ENCODE assay signal across 23 cellular contexts in genomic region chr13:77511552-77511951, GRCh38. TPM values are rescaled to one million over a fixed set of nuclear protein-coding genes. Genes with fewer than 3 reads are reported as not detected.
DNase-seq lines count a peak whose midpoint lies in the region; ATAC-seq and TF ChIP-seq lines count a peak whose summit lies in the region.
"Had no signal": no experiment of that assay in that cellular context is flagged by ENCODE, and none has a peak within 500 bp of the region (broad histone marks: within the 10 kb centered on the region; RNA-seq: fewer than 3 reads in every experiment).

No MANE protein-coding gene starts in this region.

- H3K9me3 Mint-ChIP-seq in activated T-cell treated with anti-CD3 and anti-CD28 coated beads, Interleukin-2, amount 50 U/mL, for 72 hours = no peaks in the 10 kb centered on the region
- H3K9me3 Mint-ChIP-seq: activated CD4-positive, alpha-beta memory T cell treated with anti-CD3 and anti-CD28 coated beads, Interleukin-2, amount 10 ng/mL, durations not matched to agents 7 days and 5 days; IgD-negative memory B cell had no signal

- no peak overlapping the region for H3K4me3 Mint-ChIP-seq in activated T-cell treated with anti-CD3 and anti-CD28 coated beads, Interleukin-2, amount 50 U/mL, for 72 hours
- H3K4me3 Mint-ChIP-seq: activated CD4-positive, alpha-beta memory T cell treated with anti-CD3 and anti-CD28 coated beads, Interleukin-2, amount 10 ng/mL, durations not matched to agents 7 days and 5 days; activated naive CD8-positive, alpha-beta T cell; brain; CD4-positive, CD25-positive, alpha-beta regulatory T cell; IgD-negative memory B cell had no signal

- no peak overlapping the region for H3K27ac Mint-ChIP-seq in activated T-cell treated with anti-CD3 and anti-CD28 coated beads, Interleukin-2, amount 50 U/mL, for 72 hours
- H3K27ac Mint-ChIP-seq: activated CD4-positive, alpha-beta memory T cell treated with anti-CD3 and anti-CD28 coated beads, Interleukin-2, amount 10 ng/mL, durations not matched to agents 7 days and 5 days; activated naive CD8-positive, alpha-beta T cell; brain; CD4-positive, CD25-positive, alpha-beta regulatory T cell had no signal

- no peak overlapping the region for H3K4me3 ChIP-seq in NB4 (ENCODE audit: low read depth, low read length)
- H3K4me3 ChIP-seq: coronary artery, gastroesophageal sphincter, left lung, right lobe of liver, stomach, upper lobe of right lung had no signal

- H3K36me3 Mint-ChIP-seq in activated T-cell treated with anti-CD3 and anti-CD28 coated beads, Interleukin-2, amount 50 U/mL, for 72 hours (ENCODE audit: insufficient read depth in 2 of 2) = no peaks in the 10 kb centered on the region
- H3K36me3 Mint-ChIP-seq: activated naive CD8-positive, alpha-beta T cell; brain; CD4-positive, CD25-positive, alpha-beta regulatory T cell; IgD-negative memory B cell had no signal

- TF ChIP-seq CTCF in NB4 (IDR thresholded peaks at IDR 0.05; ENCODE audit: low read depth, low read length) = no peak

- peaks cover 26% of the 10 kb centered on the region for H3K4me1 Mint-ChIP-seq in activated T-cell treated with anti-CD3 and anti-CD28 coated beads, Interleukin-2, amount 50 U/mL, for 72 hours (ENCODE audit: low read depth)

- TF ChIP-seq POLR2A in NB4 (IDR thresholded peaks at IDR 0.05; ENCODE audit: extremely low read depth, insufficient read length) = no peak

- peak in 2 of 3 experiments; percentile 38 to 81 for DNase-seq in NCI-H1417 (lab: John Stamatoyannopoulos, UW)
- no peak for DNase-seq in NCI-H1417 treated with DMSO at 0.1 percent for 48 hours (lab: John Stamatoyannopoulos, UW)
- DNase-seq in NB4 (ENCODE audit: low read depth) = peak; percentile 50
- DNase-seq in SHP77 (lab: John Stamatoyannopoulos, UW) = peak; percentile 50 to 59
- peak; percentile 66 to 67 for DNase-seq in lung microvascular endothelial cell (ENCODE audit: low read depth in 2 of 2)
- DNase-seq in stimulated activated naive CD4-positive, alpha-beta T cell (lab: John Stamatoyannopoulos, UW) = no peak
- DNase-seq in C1 segment of cervical spinal cord (lab: John Stamatoyannopoulos, UW) = no peak
- DNase-seq in activated T-cell treated with anti-CD3 and anti-CD28 coated beads, Interleukin-2, amount 50 U/mL, for 72 hours = no peak
- DNase-seq: activated CD4-positive, alpha-beta memory T cell treated with anti-CD3 and anti-CD28 coated beads, Interleukin-2, amount 10 ng/mL, durations not matched to agents 7 days and 5 days; activated T-cell treated with anti-CD3 and anti-CD28 coated beads, Interleukin-2, amount 50 U/mL, for 48 hours; CD4-positive, CD25-positive, alpha-beta regulatory T cell; left lung; NK-92 treated with Interleukin-12 subunit alpha and Interleukin-12 subunit beta, amount 100 ng/mL, for 24 hours; right lobe of liver; stomach; T-helper 1 cell; upper lobe of right lung; WERI-Rb-1 had no signal

- peaks cover 4% of the 10 kb centered on the region for H3K27me3 Mint-ChIP-seq in activated T-cell treated with anti-CD3 and anti-CD28 coated beads, Interleukin-2, amount 50 U/mL, for 72 hours (ENCODE audit: low read depth)
- H3K27me3 Mint-ChIP-seq: activated CD4-positive, alpha-beta memory T cell treated with anti-CD3 and anti-CD28 coated beads, Interleukin-2, amount 10 ng/mL, durations not matched to agents 7 days and 5 days; activated naive CD8-positive, alpha-beta T cell had no signal

- no peak for ATAC-seq in activated T-cell treated with anti-CD3 and anti-CD28 coated beads, Interleukin-2, amount 50 U/mL, for 72 hours (replicated peaks in 1 of 2)
- ATAC-seq: gastroesophageal sphincter, left lung, right lobe of liver, upper lobe of right lung had no signal

RNA-seq across cellular contexts. Expression of gene SCEL, which starts 24.0 kb away (rescaled TPM):
- total RNA-seq in lung microvascular endothelial cell = not detected in 2 replicates
- not detected for total RNA-seq in activated T-cell treated with anti-CD3 and anti-CD28 coated beads, Interleukin-2, amount 50 U/mL, for 72 hours
- total RNA-seq: activated CD4-positive, alpha-beta memory T cell treated with anti-CD3 and anti-CD28 coated beads, Interleukin-2, amount 10 ng/mL, durations not matched to agents 7 days and 5 days; CD4-positive, CD25-positive, alpha-beta regulatory T cell; right lobe of liver had no signal

Comparison
In these comparisons a context has a peak if more than half of its experiments do, and no peak if none do; other contexts are left out.
1. DNase-seq: peak in NCI-H1417 (2 of 3), NB4 (single experiment), SHP77 (2 of 2) and lung microvascular endothelial cell (2 of 2); none in NCI-H1417 treated with DMSO at 0.1 percent for 48 hours (single experiment), stimulated activated naive CD4-positive, alpha-beta T cell (0 of 6), C1 segment of cervical spinal cord (0 of 14) and activated T-cell treated with anti-CD3 and anti-CD28 coated beads, Interleukin-2, amount 50 U/mL, for 72 hours (0 of 2).